ENCODE assay signal across 8 cellular contexts in the genomic region with DNA sequence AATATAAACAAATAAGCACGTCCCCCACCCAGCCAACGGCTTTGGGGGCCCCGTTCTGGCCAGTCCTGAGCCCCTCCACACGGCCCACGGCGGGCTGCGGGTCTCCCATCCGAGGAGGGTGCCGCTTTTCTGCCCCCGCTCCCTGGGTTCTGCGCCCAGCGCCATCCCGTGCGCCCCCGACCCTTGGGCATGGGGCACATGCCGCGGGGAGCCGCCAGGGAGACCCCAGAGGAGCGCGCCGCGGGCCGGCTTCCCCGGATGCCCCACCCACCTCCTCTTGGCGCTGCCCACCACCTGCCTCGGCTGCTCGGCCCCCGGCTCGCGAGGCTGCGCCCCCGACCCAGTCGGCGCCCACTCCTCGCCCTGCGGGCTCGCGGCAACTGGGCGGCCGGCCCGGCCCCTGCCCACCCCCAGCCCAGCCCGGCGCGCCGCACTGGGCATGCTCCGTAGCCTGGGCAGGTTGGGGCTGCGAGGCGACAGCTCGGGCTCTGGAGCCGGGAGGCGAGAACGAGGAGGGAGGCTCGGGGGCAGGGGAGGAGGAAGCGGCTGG. TPM values are rescaled to one million over a fixed set of nuclear protein-coding genes. Genes with fewer than 3 reads are reported as not detected.
DNase-seq lines count a peak whose midpoint lies in the region; ATAC-seq and TF ChIP-seq lines count a peak whose summit lies in the region.

No MANE protein-coding gene starts in this region.

- H3K4me1 Mint-ChIP-seq in stimulated activated effector memory CD8-positive, alpha-beta T cell treated with anti-CD3 and anti-CD28 coated beads, Interleukin-12 subunit alpha, Interleukin-12 subunit beta, amount 100 ng/mL, for 72 hours = no peaks in the 10 kb centered on the region

- no peaks in the 10 kb centered on the region for H3K36me3 Mint-ChIP-seq in stimulated activated effector memory CD8-positive, alpha-beta T cell treated with anti-CD3 and anti-CD28 coated beads, Interleukin-12 subunit alpha, Interleukin-12 subunit beta, amount 100 ng/mL, for 72 hours

- H3K4me3 Mint-ChIP-seq in stimulated activated effector memory CD8-positive, alpha-beta T cell treated with anti-CD3 and anti-CD28 coated beads, Interleukin-12 subunit alpha, Interleukin-12 subunit beta, amount 100 ng/mL, for 72 hours = no peak overlapping the region

- intact Hi-C loops in head of caudate nucleus (cut with DNase I) = no loop called here
- intact Hi-C loops in posterior cingulate gyrus (cut with DNase I) = no loop called here

- ATAC-seq in SK-N-SH treated with all-trans-retinoic acid at 6 μM for 48 hours = peak; percentile 70
- ATAC-seq in stimulated activated effector memory CD8-positive, alpha-beta T cell treated with anti-CD3 and anti-CD28 coated beads, Interleukin-12 subunit alpha, Interleukin-12 subunit beta, amount 100 ng/mL, for 72 hours = no peak
- ATAC-seq in left lobe of liver = no peak

- peaks cover 9% of the 10 kb centered on the region for H3K9me3 Mint-ChIP-seq in stimulated activated effector memory CD8-positive, alpha-beta T cell treated with anti-CD3 and anti-CD28 coated beads, Interleukin-12 subunit alpha, Interleukin-12 subunit beta, amount 100 ng/mL, for 72 hours

- H3K27ac Mint-ChIP-seq in stimulated activated effector memory CD8-positive, alpha-beta T cell treated with anti-CD3 and anti-CD28 coated beads, Interleukin-12 subunit alpha, Interleukin-12 subunit beta, amount 100 ng/mL, for 72 hours = no peak overlapping the region

- DNase-seq in NCI-H1417 (lab: John Stamatoyannopoulos, UW) (peak; percentile 77 to 93 (median 87)), NCI-H1417 treated with DMSO at 0.1 percent for 48 hours (lab: John Stamatoyannopoulos, UW) (no peak), head of caudate nucleus (peak in 33 of 42 donors; percentile 11 to 61 (median 35)), posterior cingulate gyrus (peak in 9 of 10 donors; percentile 24 to 93 (median 49)), left lobe of liver (ENCODE audit: low spot score) (no peak), T-helper 2 cell (no peak)
- no peak for DNase-seq in stimulated activated effector memory CD8-positive, alpha-beta T cell treated with anti-CD3 and anti-CD28 coated beads, Interleukin-12 subunit alpha, Interleukin-12 subunit beta, amount 100 ng/mL, for 72 hours (ENCODE audit: low spot score in 2 of 2)

TF ChIP-seq in SK-N-SH treated with all-trans-retinoic acid at 6 μM for 48 hours, 23 proteins besides CTCF, POLR2A, EP300 and RAD21:
- TF ChIP-seq, protein P1, sequence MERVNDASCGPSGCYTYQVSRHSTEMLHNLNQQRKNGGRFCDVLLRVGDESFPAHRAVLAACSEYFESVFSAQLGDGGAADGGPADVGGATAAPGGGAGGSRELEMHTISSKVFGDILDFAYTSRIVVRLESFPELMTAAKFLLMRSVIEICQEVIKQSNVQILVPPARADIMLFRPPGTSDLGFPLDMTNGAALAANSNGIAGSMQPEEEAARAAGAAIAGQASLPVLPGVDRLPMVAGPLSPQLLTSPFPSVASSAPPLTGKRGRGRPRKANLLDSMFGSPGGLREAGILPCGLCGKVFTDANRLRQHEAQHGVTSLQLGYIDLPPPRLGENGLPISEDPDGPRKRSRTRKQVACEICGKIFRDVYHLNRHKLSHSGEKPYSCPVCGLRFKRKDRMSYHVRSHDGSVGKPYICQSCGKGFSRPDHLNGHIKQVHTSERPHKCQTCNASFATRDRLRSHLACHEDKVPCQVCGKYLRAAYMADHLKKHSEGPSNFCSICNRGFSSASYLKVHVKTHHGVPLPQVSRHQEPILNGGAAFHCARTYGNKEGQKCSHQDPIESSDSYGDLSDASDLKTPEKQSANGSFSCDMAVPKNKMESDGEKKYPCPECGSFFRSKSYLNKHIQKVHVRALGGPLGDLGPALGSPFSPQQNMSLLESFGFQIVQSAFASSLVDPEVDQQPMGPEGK (CRISPR knock-in tag; IDR thresholded peaks at IDR 0.05; ENCODE audit: borderline replicate concordance) = peak; percentile 75; the same call in 1 of the 2 replicates
- no peak for TF ChIP-seq TCF4 (CRISPR knock-in tag; IDR thresholded peaks at IDR 0.05; ENCODE audit: borderline replicate concordance)
- TF ChIP-seq, protein P2, sequence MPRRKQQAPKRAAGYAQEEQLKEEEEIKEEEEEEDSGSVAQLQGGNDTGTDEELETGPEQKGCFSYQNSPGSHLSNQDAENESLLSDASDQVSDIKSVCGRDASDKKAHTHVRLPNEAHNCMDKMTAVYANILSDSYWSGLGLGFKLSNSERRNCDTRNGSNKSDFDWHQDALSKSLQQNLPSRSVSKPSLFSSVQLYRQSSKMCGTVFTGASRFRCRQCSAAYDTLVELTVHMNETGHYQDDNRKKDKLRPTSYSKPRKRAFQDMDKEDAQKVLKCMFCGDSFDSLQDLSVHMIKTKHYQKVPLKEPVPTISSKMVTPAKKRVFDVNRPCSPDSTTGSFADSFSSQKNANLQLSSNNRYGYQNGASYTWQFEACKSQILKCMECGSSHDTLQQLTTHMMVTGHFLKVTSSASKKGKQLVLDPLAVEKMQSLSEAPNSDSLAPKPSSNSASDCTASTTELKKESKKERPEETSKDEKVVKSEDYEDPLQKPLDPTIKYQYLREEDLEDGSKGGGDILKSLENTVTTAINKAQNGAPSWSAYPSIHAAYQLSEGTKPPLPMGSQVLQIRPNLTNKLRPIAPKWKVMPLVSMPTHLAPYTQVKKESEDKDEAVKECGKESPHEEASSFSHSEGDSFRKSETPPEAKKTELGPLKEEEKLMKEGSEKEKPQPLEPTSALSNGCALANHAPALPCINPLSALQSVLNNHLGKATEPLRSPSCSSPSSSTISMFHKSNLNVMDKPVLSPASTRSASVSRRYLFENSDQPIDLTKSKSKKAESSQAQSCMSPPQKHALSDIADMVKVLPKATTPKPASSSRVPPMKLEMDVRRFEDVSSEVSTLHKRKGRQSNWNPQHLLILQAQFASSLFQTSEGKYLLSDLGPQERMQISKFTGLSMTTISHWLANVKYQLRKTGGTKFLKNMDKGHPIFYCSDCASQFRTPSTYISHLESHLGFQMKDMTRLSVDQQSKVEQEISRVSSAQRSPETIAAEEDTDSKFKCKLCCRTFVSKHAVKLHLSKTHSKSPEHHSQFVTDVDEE (CRISPR knock-in tag; IDR thresholded peaks at IDR 0.05) = 0 out of 2 replicates have a peak, but pooled peaks have one; percentile 26

RNA-seq across cellular contexts. Expression of a gene that starts 0.6 kb away (rescaled TPM):
- total RNA-seq in left lobe of liver = 0.23 TPM

Comparison
In these comparisons a context has a peak if more than half of its experiments do, and no peak if none do; other contexts are left out.
1. DNase-seq: peak in NCI-H1417 (3 of 3), head of caudate nucleus (33 of 42) and posterior cingulate gyrus (9 of 10); none in NCI-H1417 treated with DMSO at 0.1 percent for 48 hours (single experiment), stimulated activated effector memory CD8-positive, alpha-beta T cell treated with anti-CD3 and anti-CD28 coated beads, Interleukin-12 subunit alpha, Interleukin-12 subunit beta, amount 100 ng/mL, for 72 hours (0 of 2), left lobe of liver (single experiment) and T-helper 2 cell (0 of 5).